ENCODE assay signal across 11 cellular contexts in the genomic region with DNA sequence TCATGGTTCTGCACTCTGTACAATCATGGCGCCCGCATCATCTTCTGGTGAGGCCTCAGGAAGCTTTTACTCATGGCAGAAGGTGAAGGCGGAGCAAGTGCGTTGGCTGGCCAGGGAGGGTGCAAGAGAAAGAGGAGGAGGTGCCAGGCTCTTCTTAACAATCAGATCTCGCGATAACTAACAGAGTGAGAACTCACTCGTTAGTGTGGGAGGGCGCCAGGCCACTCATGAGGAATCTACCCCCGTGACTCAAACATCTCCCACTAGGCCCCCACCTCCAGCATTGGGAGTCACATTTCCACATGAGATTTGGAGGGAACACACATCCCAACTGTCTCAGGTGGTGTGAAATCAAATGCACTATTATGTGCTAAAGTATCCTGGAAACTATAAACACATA.
A peak's percentile ranks its signal among the peaks of the same experiment; 100 is the strongest.
DNase-seq lines count a peak whose midpoint lies in the region; ATAC-seq, FAIRE-seq and TF ChIP-seq lines count a peak whose summit lies in the region.
"Had no signal": no experiment of that assay in that cellular context is flagged by ENCODE, and none has a peak within 500 bp of the region (broad histone marks: within the 10 kb centered on the region; RNA-seq: fewer than 3 reads in every experiment).

No MANE protein-coding gene starts in this region.

- H3K27me3 Mint-ChIP-seq in GM23338 (ENCODE audit: insufficient read depth, low read depth, poor library complexity), result peaks cover 14% of the 10 kb centered on the region

- H3K36me3 ChIP-seq in GM23338 (ENCODE audit: insufficient read depth), result no peaks in the 10 kb centered on the region
- no peaks in the 10 kb centered on the region for H3K36me3 ChIP-seq in Loucy (ENCODE audit: insufficient read depth, low read length)
- H3K36me3 ChIP-seq in K562 (ENCODE audit: control insufficient read depth, insufficient read depth, low read length), result no peaks in the 10 kb centered on the region
- H3K36me3 ChIP-seq in testis (ENCODE audit: low read depth, missing control alignments), result no peaks in the 10 kb centered on the region
- no peaks in the 10 kb centered on the region for H3K36me3 ChIP-seq in left lung
- H3K36me3 ChIP-seq: HAP-1 had no signal

- TF ChIP-seq POLR2A in K562 (conservative IDR thresholded peaks at IDR 0.05) (no peak), testis (IDR thresholded peaks at IDR 0.05) (no peak)

- no peaks in the 10 kb centered on the region for H3K4me1 ChIP-seq in GM23338 (ENCODE audit: insufficient read depth)
- H3K4me1 ChIP-seq in Loucy (ENCODE audit: insufficient read depth, low read length, poor library complexity, severe bottlenecking), result peaks cover 4% of the 10 kb centered on the region
- peaks cover 0 to 3% of the 10 kb centered on the region in 2 experiments; a peak in 2 of 5 replicates for H3K4me1 ChIP-seq in K562 (replicated peaks in 1 of 2; ENCODE audit: control insufficient read depth in 2 of 2, insufficient read depth in 2 of 2, low read length in 2 of 2)
- H3K4me1 ChIP-seq in testis, result no peaks in the 10 kb centered on the region
- no peaks in the 10 kb centered on the region for H3K4me1 ChIP-seq in left lung
- H3K4me1 ChIP-seq: HAP-1 had no signal

- WGBS in K562 (ENCODE audit: insufficient coverage, low coverage, missing lambda C conversion rate), result 1% methylated on average over 9 of the region's 9 CpGs
- 49 to 61% methylated on average over 9 of the region's 9 CpGs for WGBS in testis, 2 donors

- no peaks in the 10 kb centered on the region for H3K36me3 Mint-ChIP-seq in GM23338 (ENCODE audit: low read depth)
- H3K36me3 Mint-ChIP-seq: CD4-positive, alpha-beta memory T cell had no signal

- ATAC-seq in GM23338 (no peak), K562 (peak; percentile 31), HG02885 (IDR thresholded peaks at IDR 0.05; ENCODE audit: poor library complexity, unreplicated experiment) (no peak), left lung (no peak)

- DNase-seq in GM23338 (ENCODE audit: low spot score), result no peak
- peak in 3 of 4 experiments; percentile 11 to 47 (median 43) for DNase-seq in K562 (ENCODE audit: extremely low read depth in 1 of 4, low spot score in 3 of 4)
- peak; percentile 16 for DNase-seq in testis
- DNase-seq in stimulated activated CD4-positive, alpha-beta T cell treated with anti-CD3 and anti-CD28 coated beads, Interleukin-15, amount 100 ng/mL, for 24 hours, result no peak
- no peak for DNase-seq in left lung

- 0 out of 2 replicates have a peak overlapping the region, but pooled peaks have one; percentile 2 for H2AFZ ChIP-seq in GM23338
- H2AFZ ChIP-seq in Loucy (ENCODE audit: low read length), result peak overlapping the region; percentile 65; the same call in 1 of the 2 replicates
- H2AFZ ChIP-seq in K562 (ENCODE audit: low read depth, low read length), result no peak overlapping the region; the same call in 1 of the 2 replicates

- peaks cover 16% of the 10 kb centered on the region for H3K4me1 Mint-ChIP-seq in GM23338

- in situ Hi-C loops in K562 (cut with MboI), result no loop called here

- H3K9me2 ChIP-seq in GM23338 (ENCODE audit: insufficient read depth), result no peaks in the 10 kb centered on the region
- H3K9me2 ChIP-seq in Loucy (replicated peaks; ENCODE audit: low read depth, low read length), result no peaks in the 10 kb centered on the region

- H3K9me1 ChIP-seq in K562 (ENCODE audit: control insufficient read depth, insufficient read depth, low read length), result no peaks in the 10 kb centered on the region

- H3K27ac ChIP-seq in GM23338 (ENCODE audit: low read depth), result no peak overlapping the region
- H3K27ac ChIP-seq in K562 (ENCODE audit: extremely low read depth, low read depth, low read length), result no peak overlapping the region
- no peak overlapping the region for H3K27ac ChIP-seq in testis
- H3K27ac ChIP-seq in left lung, result no peak overlapping the region

- TF ChIP-seq RAD21 in K562 (CRISPR knock-in tag; conservative IDR thresholded peaks at IDR 0.05 in 1 of 2, IDR thresholded peaks at IDR 0.05 in 1 of 2), result no peak

- CTCF ChIA-PET in K562 (lab: Yijun Ruan, JAX; ENCODE audit: low intra/inter-chr PET ratio), result interaction anchor here (0.8 kb wide), 1 partner anchor 732 kb away, joined by 3 read pairs; no protein-coding TSS in a partner anchor

- no peak for TF ChIP-seq EP300 in K562 (IDR thresholded peaks at IDR 0.05; ENCODE audit: low read length)

- H3K4me2 ChIP-seq in GM23338 (no peak overlapping the region), Loucy (ENCODE audit: low read depth, low read length, poor library complexity, severe bottlenecking) (peak overlapping the region; percentile 39), K562 (ENCODE audit: insufficient read depth, low read length) (no peak overlapping the region)

- no TSS peak for BruUV-seq in K562 (replicated peaks; lab: Mats Ljungman, UMichigan)

- H3K4me3 ChIP-seq in GM23338, result no peak overlapping the region
- H3K4me3 ChIP-seq in Loucy (ENCODE audit: low read length, poor library complexity, severe bottlenecking), result no peak overlapping the region
- H3K4me3 ChIP-seq in K562, result no peak overlapping the region
- H3K4me3 ChIP-seq in testis, result no peak overlapping the region
- no peak overlapping the region for H3K4me3 ChIP-seq in left lung
- H3K4me3 ChIP-seq: HAP-1 had no signal

- POLR2A ChIA-PET in K562 (lab: Yijun Ruan, JAX), result no interaction called here

- TF ChIP-seq CTCF in GM23338 (conservative IDR thresholded peaks at IDR 0.05; ENCODE audit: low read depth in 2 of 2) (no peak), Loucy (conservative IDR thresholded peaks at IDR 0.05; ENCODE audit: low read length) (no peak), K562 (IDR thresholded peaks at IDR 0.05 in 2 of 3, conservative IDR thresholded peaks at IDR 0.05 in 1 of 3; ENCODE audit: insufficient read depth in 2 of 3, low read depth in 1 of 3, low read length in 3 of 3) (no peak), testis (IDR thresholded peaks at IDR 0.05) (no peak), left lung (IDR thresholded peaks at IDR 0.05) (no peak)

- no peaks in the 10 kb centered on the region for H4K20me1 ChIP-seq in GM23338 (replicated peaks; ENCODE audit: insufficient read depth)
- no peaks in the 10 kb centered on the region for H4K20me1 ChIP-seq in Loucy (ENCODE audit: insufficient read depth, low read length, poor library complexity, severe bottlenecking)
- H4K20me1 ChIP-seq in K562 (replicated peaks; ENCODE audit: control insufficient read depth, insufficient read depth, low read length), result no peaks in the 10 kb centered on the region

- FAIRE-seq in K562 (lab: Jason Lieb, UNC), result no peak
- FAIRE-seq: H54 had no signal

- H3K27ac Mint-ChIP-seq in GM23338, result no peak overlapping the region
- H3K27ac Mint-ChIP-seq: CD4-positive, alpha-beta memory T cell; HFFc6 had no signal

- H3K4me3 Mint-ChIP-seq in GM23338, result no peak overlapping the region
- H3K4me3 Mint-ChIP-seq: HFFc6 had no signal

- H3K9ac ChIP-seq in Loucy (ENCODE audit: low read depth, low read length, poor library complexity, severe bottlenecking) (no peak overlapping the region), K562 (ENCODE audit: insufficient read depth in 1 of 2, low read depth in 2 of 2, low read length in 2 of 2) (no peak overlapping the region)

- H3K9me3 ChIP-seq in Loucy (ENCODE audit: insufficient read depth, low read depth, low read length) (no peaks in the 10 kb centered on the region), K562 (replicated peaks; ENCODE audit: control insufficient read depth, insufficient read depth, low read depth, low read length) (no peaks in the 10 kb centered on the region), testis (no peaks in the 10 kb centered on the region), left lung (no peaks in the 10 kb centered on the region)
- H3K9me3 ChIP-seq: HAP-1 had no signal

- H3K27me3 ChIP-seq in GM23338 (ENCODE audit: insufficient read depth) (no peaks in the 10 kb centered on the region), Loucy (ENCODE audit: insufficient read depth, low read length, poor library complexity, severe bottlenecking) (no peaks in the 10 kb centered on the region), K562 (ENCODE audit: control insufficient read depth in 2 of 2, insufficient read depth in 2 of 2, low read length in 2 of 2) (peaks cover 17 to 29% of the 10 kb centered on the region in 2 experiments; a peak in 3 of 5 replicates), testis (no peaks in the 10 kb centered on the region), left lung (peaks cover 0 to 68% of the 10 kb centered on the region in 2 donors)

- intact Hi-C loops in K562 (cut with micrococcal nuclease), result loop anchor here (2.0 to 10.0 kb wide), 5 partner anchors 126 to 732 kb away; no protein-coding TSS in a partner anchor
- intact Hi-C loops in testis (cut with DNase I; ENCODE audit: low total_unique reads), result no loop called here
- intact Hi-C loops in left lung (cut with DNase I), result loop anchor here in 1 of 2 donors (10.0 kb wide), 1 partner anchor 732 kb away; no protein-coding TSS in a partner anchor

- H3K9me3 Mint-ChIP-seq in GM23338, result no peaks in the 10 kb centered on the region
- H3K9me3 Mint-ChIP-seq: CD4-positive, alpha-beta memory T cell had no signal

- H3F3A ChIP-seq in GM23338 (replicated peaks; ENCODE audit: low read depth), result no peaks in the 10 kb centered on the region
- no peaks in the 10 kb centered on the region for H3F3A ChIP-seq in Loucy (ENCODE audit: low read depth)

- no peaks in the 10 kb centered on the region for H3K79me2 ChIP-seq in GM23338 (replicated peaks; ENCODE audit: insufficient read depth)
- no peaks in the 10 kb centered on the region for H3K79me2 ChIP-seq in Loucy (ENCODE audit: insufficient read depth, low read length)
- no peaks in the 10 kb centered on the region for H3K79me2 ChIP-seq in K562 (ENCODE audit: control insufficient read depth, insufficient read depth, low read length)

TF ChIP-seq in GM23338, 12 proteins besides CTCF, POLR2A, EP300 and RAD21 (continues in another document):
- TF ChIP-seq EZH2 (IDR thresholded peaks at IDR 0.05; ENCODE audit: low read depth, unreplicated experiment), result no peak
- no peak for TF ChIP-seq ZNF114 (CRISPR knock-in tag; IDR thresholded peaks at IDR 0.05)
- no peak for TF ChIP-seq EZH2phosphoT487 (IDR thresholded peaks at IDR 0.05; ENCODE audit: unreplicated experiment)

TF ChIP-seq in K562, 482 proteins besides CTCF, POLR2A, EP300 and RAD21 (continues in another document):
- TF ChIP-seq CHD2 (IDR thresholded peaks at IDR 0.05; ENCODE audit: low read depth, low read length), result peak; percentile 82

Comparison
In these comparisons a context has a peak if more than half of its experiments do, and no peak if none do; other contexts are left out.
1. DNase-seq: peak in K562 (3 of 4) and testis (single experiment); none in GM23338 (single experiment), stimulated activated CD4-positive, alpha-beta T cell treated with anti-CD3 and anti-CD28 coated beads, Interleukin-15, amount 100 ng/mL, for 24 hours (single experiment) and left lung (0 of 2).